23 cellular contexts compared by ENCODE assay signal in the genomic region with DNA sequence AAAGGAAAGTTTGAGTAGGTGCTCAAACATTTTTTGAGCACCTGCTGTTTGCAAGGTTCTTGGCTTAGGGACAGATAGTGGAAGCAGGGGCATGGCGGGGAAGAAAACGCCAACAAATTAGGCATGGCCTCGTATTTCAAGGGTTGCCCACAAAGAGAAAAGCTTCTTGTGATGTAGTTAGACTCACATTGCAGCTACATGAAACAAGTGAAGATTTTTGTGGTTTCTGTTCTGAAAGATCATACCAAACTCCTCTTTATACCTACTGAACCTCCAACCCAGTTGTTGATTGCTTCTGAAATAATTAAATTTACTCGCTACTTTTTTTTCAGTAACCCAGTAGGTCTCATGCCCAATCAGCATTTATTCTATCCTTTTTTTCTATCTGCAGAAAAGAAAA. TPM values are rescaled to one million over a fixed set of nuclear protein-coding genes. Genes with fewer than 3 reads are reported as not detected.
"Had no signal": no experiment of that assay in that cellular context is flagged by ENCODE, and none has a peak within 500 bp of the region (broad histone marks: within the 10 kb centered on the region; RNA-seq: fewer than 3 reads in every experiment).

No MANE protein-coding gene starts in this region.

- H3K36me3 ChIP-seq: SJCRH30 had no signal

- H3K4me3 ChIP-seq: SJCRH30 had no signal

- H3K9me3 ChIP-seq: SJCRH30 had no signal

- H3K27ac ChIP-seq: SJCRH30 had no signal

- DNase-seq: IMR-90, Kasumi-1, KG1, NCI-H1092, NCI-H1105 treated with DMSO at 0.1 percent for 48 hours, NCI-H1417 treated with DMSO at 0.1 percent for 48 hours, NCI-H146, NCI-H1694 treated with DMSO at 0.1 percent for 48 hours, NCI-H1930, NCI-H2081, NCI-H2171 treated with DMSO at 0.1 percent for 48 hours, NCI-H2227 treated with DMSO at 0.1 percent for 48 hours, NCI-H524, NCI-H526 treated with DMSO at 0.1 percent for 48 hours, NCI-H748 treated with DMSO at 0.1 percent for 48 hours, RPMI8226, SHP77, SJCRH30, SW 1271, T-cell had no signal

- H3K27me3 ChIP-seq: SJCRH30 had no signal

- H3K4me1 ChIP-seq: SJCRH30 had no signal

- ATAC-seq: HepG2, T-cell had no signal

- FAIRE-seq: HepG2, RCC 7860 had no signal

RNA-seq across cellular contexts. Expression of gene RARB, which starts 23.5 kb away (rescaled TPM):
- total RNA-seq: HepG2, MCF 10A, T-cell had no signal
